ENCODE assay signal across 15 cellular contexts in the genomic region with DNA sequence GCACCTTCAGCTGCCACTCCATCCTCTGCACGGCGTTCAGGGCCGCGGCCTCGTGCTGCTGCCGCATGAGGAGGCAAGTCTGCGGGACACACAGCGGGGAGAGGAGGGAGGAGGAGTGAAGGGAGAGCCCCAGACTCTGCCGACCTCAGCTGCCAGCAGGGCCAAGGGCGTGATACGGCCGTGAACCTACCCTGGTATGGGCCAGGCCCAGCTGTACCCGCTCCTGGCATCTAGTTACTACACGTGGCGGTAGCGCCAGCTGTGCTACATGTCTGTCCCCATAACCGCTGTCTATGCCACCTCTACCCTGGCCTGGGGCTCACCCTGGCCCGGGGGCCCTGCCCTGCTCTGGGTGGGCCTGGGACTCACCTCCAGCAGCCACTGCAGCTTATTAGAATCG. TPM values are rescaled to one million over a fixed set of nuclear protein-coding genes. Genes with fewer than 3 reads are reported as not detected.
DNase-seq lines count a peak whose midpoint lies in the region; ATAC-seq and TF ChIP-seq lines count a peak whose summit lies in the region.
"Had no signal": no experiment of that assay in that cellular context is flagged by ENCODE, and none has a peak within 500 bp of the region (broad histone marks: within the 10 kb centered on the region; RNA-seq: fewer than 3 reads in every experiment).

No MANE protein-coding gene starts in this region.

- peak overlapping the region; percentile 41 for H3K27ac Mint-ChIP-seq in osteocyte (ENCODE audit: unreplicated experiment)
- H3K27ac Mint-ChIP-seq: B cell had no signal

- peaks cover 9% of the 10 kb centered on the region for H3K4me1 Mint-ChIP-seq in osteocyte (ENCODE audit: unreplicated experiment)
- H3K4me1 Mint-ChIP-seq: B cell had no signal

- in situ Hi-C loops in Panc1 (cut with HindIII; ENCODE audit: low pct_unique_long_range_greater_than_20kb, low sequenced_read_pairs) = no loop called here

- no peaks in the 10 kb centered on the region for H3K9me3 Mint-ChIP-seq in osteocyte (ENCODE audit: unreplicated experiment)

- H3K36me3 ChIP-seq in Panc1 (ENCODE audit: control insufficient read depth, insufficient read depth, low read length) (no peaks in the 10 kb centered on the region), esophagus muscularis mucosa (peaks cover 44 to 88% (median 76%) of the 10 kb centered on the region in 4 donors)

- H3K27me3 ChIP-seq in AG04450 (ENCODE audit: control insufficient read depth, insufficient read depth, low read length) (no peaks in the 10 kb centered on the region), Panc1 (ENCODE audit: control insufficient read depth, insufficient read depth, low read length) (no peaks in the 10 kb centered on the region), esophagus muscularis mucosa (no peaks in the 10 kb centered on the region)

- H3K4me3 Mint-ChIP-seq in osteocyte (ENCODE audit: unreplicated experiment) = no peak overlapping the region
- H3K4me3 Mint-ChIP-seq: B cell; CD4-positive, alpha-beta memory T cell had no signal

- TF ChIP-seq CTCF in AG04450 (IDR thresholded peaks at IDR 0.05; ENCODE audit: low read depth, low read length) = no peak
- TF ChIP-seq CTCF in Panc1 (IDR thresholded peaks at IDR 0.05) = no peak
- no peak for TF ChIP-seq CTCF in esophagus muscularis mucosa (IDR thresholded peaks at IDR 0.05)
- TF ChIP-seq CTCF in osteocyte (IDR thresholded peaks at IDR 0.05) = no peak

- 94% methylated on average over 16 of the region's 19 CpGs for WGBS in esophagus muscularis mucosa

- POLR2A ChIA-PET in AG04450 (lab: Yijun Ruan, JAX) = interaction anchor here (1.0 kb wide), 1 partner anchor 240 kb away, joined by 3 read pairs; no protein-coding TSS in a partner anchor
- POLR2A ChIA-PET in Panc1 (lab: Charles Lee) = no interaction called here

- BruUV-seq in Panc1 (replicated peaks; lab: Mats Ljungman, UMichigan) = no TSS peak

- peaks cover 36% of the 10 kb centered on the region for H3K4me1 ChIP-seq in Panc1 (ENCODE audit: control insufficient read depth, insufficient read depth, low read length)
- no peaks in the 10 kb centered on the region for H3K4me1 ChIP-seq in esophagus muscularis mucosa
- H3K4me1 ChIP-seq: HAP-1 had no signal

- no peak for TF ChIP-seq EP300 in esophagus muscularis mucosa (IDR thresholded peaks at IDR 0.05)

- TF ChIP-seq POLR2A in esophagus muscularis mucosa (IDR thresholded peaks at IDR 0.05; ENCODE audit: low read depth) = no peak

- H3K4me3 ChIP-seq in AG04450 (ENCODE audit: low read depth, low read length) (no peak overlapping the region), Panc1 (ENCODE audit: low read depth in 2 of 2, low read length in 2 of 2) (no peak overlapping the region), esophagus muscularis mucosa (no peak overlapping the region)
- H3K4me3 ChIP-seq: HAP-1 had no signal

- no peaks in the 10 kb centered on the region for H3K27me3 Mint-ChIP-seq in osteocyte (ENCODE audit: unreplicated experiment)
- H3K27me3 Mint-ChIP-seq: B cell; CD4-positive, alpha-beta memory T cell had no signal

- peak; percentile 12; the same call in 1 of the 2 replicates for ATAC-seq in Panc1
- no peak for ATAC-seq in HG03439 (IDR thresholded peaks at IDR 0.05; ENCODE audit: unreplicated experiment)

- H3K9me3 ChIP-seq in AG04450 (ENCODE audit: control insufficient read depth, insufficient read depth, low read length) (peaks cover 19% of the 10 kb centered on the region), Panc1 (ENCODE audit: control insufficient read depth, insufficient read depth, low read depth, low read length) (no peaks in the 10 kb centered on the region), esophagus muscularis mucosa (no peaks in the 10 kb centered on the region)
- H3K9me3 ChIP-seq: HAP-1 had no signal

- DNase-seq in AG04450 (ENCODE audit: low read depth, low spot score) (no peak), Panc1 (ENCODE audit: low read depth, low spot score) (no peak), esophagus muscularis mucosa (ENCODE audit: extremely low spot score) (no peak), osteocyte (ENCODE audit: extremely low spot score, unreplicated experiment) (no peak), HT-29 (ENCODE audit: low spot score) (no peak), NCI-H510A (lab: John Stamatoyannopoulos, UW) (no peak), NCI-H146 (lab: John Stamatoyannopoulos, UW) (no peak)
- DNase-seq: CD4-positive, alpha-beta memory T cell; NCI-H1417; NCI-H2029; NCI-H2171 treated with DMSO at 0.1 percent for 48 hours; NCI-H510A treated with DMSO at 0.1 percent for 48 hours had no signal

- peak overlapping the region; percentile 52 for H3K27ac ChIP-seq in AG04450 (ENCODE audit: low read depth, low read length)
- peak overlapping the region; percentile 69; the same call in 1 of the 2 replicates for H3K27ac ChIP-seq in Panc1 (ENCODE audit: low read length)
- H3K27ac ChIP-seq in esophagus muscularis mucosa (replicated peaks in 1 of 4) = peak overlapping the region; percentile 12 to 68 (median 30)

- H3K36me3 Mint-ChIP-seq in osteocyte (ENCODE audit: unreplicated experiment) = peaks cover 37% of the 10 kb centered on the region

- intact Hi-C loops in Panc1 (cut with micrococcal nuclease; ENCODE audit: unreplicated experiment) = no loop called here
- intact Hi-C loops in esophagus muscularis mucosa (cut with DNase I) = no loop called here

- CTCF ChIA-PET in AG04450 (lab: Charles Lee) = no interaction called here
- CTCF ChIA-PET in Panc1 (lab: Charles Lee) = no interaction called here

RNA-seq across cellular contexts. Expression of a gene that starts 51.1 kb away (rescaled TPM):
- polyA plus RNA-seq in AG04450 (2011; rRNA removed) = 11.3 and 13.1 TPM in 2 replicates
- polyA minus RNA-seq in AG04450 (2011; rRNA and poly(A)+ RNA removed) = 11.8 and 22.6 TPM in 2 replicates
- total RNA-seq in Panc1 (2021; ENCODE audit: unreplicated experiment) (15.0 TPM), esophagus muscularis mucosa (10 to 100 TPM; 11.2 to 17.2 (median 13.9) TPM), osteocyte (8.6 and 10.5 TPM in 2 replicates)
- 4.9 TPM for polyA plus RNA-seq in Panc1 (2012; ENCODE audit: insufficient read length)
- total RNA-seq in HT-29 (2014; rRNA removed; shearing (Covaris generic)) = 4.2 and 10.6 TPM in 2 replicates
